8 cellular contexts compared by ENCODE assay signal in the genomic region with DNA sequence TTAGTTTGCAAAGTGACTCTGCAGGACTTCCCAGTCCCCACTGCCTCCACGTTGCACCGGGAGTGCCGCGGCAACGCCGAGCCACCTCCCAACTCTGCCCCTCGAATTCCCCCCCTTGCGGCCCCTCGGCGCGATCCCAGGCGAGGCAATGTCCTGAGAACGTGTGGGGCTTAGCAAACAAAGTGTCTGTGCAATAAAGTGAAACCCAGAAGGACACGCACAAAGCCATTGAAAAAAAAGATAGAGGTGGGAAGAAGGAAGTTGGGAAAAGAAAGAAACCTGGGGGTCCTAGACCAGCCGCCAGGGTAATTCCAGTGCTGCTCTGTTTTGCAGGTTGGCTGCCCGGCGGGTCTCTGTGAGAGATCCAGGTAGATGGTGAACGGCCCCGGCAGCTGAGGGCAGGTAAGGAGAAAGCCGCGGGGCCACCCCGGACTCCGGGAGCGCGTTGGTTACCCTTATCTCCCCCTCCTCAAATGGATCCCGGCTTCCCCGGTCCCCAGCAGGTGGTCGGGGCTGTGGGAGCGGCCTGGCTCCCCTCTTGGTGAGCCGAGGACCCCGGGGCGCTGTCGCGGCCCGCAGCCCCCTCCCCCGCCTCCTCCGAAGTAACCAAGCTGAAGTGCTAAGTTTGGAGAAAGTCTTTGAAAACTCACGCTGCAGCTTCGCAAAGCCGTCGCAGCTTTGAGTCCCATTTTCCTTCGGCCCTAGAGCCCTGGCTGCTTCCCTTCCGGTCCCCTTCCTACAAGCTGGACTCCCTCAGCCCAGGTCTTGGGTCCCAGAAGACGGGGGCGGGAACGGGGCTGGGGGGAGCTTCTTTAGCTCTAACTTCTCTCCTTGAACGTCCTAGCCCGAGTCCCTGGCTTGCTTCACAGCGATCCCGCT. TPM values are rescaled to one million over a fixed set of nuclear protein-coding genes. Genes with fewer than 3 reads are reported as not detected.
DNase-seq lines count a peak whose midpoint lies in the region; ATAC-seq and TF ChIP-seq lines count a peak whose summit lies in the region.

No MANE protein-coding gene starts in this region.

- CTCF ChIA-PET in HEK293 (lab: Yijun Ruan, JAX) = no interaction called here

- no peak for TF ChIP-seq EP300 in esophagus muscularis mucosa (IDR thresholded peaks at IDR 0.05)

- POLR2A ChIA-PET in HEK293 (lab: Yijun Ruan, JAX) = interaction anchor here (0.6 to 1.0 kb wide), 6 partner anchors 10 to 808 kb away, joined by 3 to 6 read pairs (median 4); no protein-coding TSS in a partner anchor

- H3K27ac ChIP-seq in HEK293 (ENCODE audit: extremely low read depth, low read depth, low read length) (peak overlapping the region; percentile 58), SK-N-MC (no peak overlapping the region), esophagus muscularis mucosa (replicated peaks in 1 of 4) (no peak overlapping the region), psoas muscle (no peak overlapping the region)

- peak; percentile 57 for TF ChIP-seq CTCF in HEK293 (tag by site-specific recombination; IDR thresholded peaks at IDR 0.05)
- TF ChIP-seq CTCF in esophagus muscularis mucosa (IDR thresholded peaks at IDR 0.05) = no peak
- TF ChIP-seq CTCF in psoas muscle (IDR thresholded peaks at IDR 0.05) = no peak

- intact Hi-C loops in esophagus muscularis mucosa (cut with DNase I) = no loop called here
- intact Hi-C loops in psoas muscle (cut with DNase I) = no loop called here

- ATAC-seq in psoas muscle (peak in 2 of 4 donors; percentile 40 to 50), GM18519 (IDR thresholded peaks at IDR 0.05; ENCODE audit: low FRiP score, unreplicated experiment) (no peak)

- DNase-seq in NCI-H146 (lab: John Stamatoyannopoulos, UW) (peak; percentile 44), NCI-H146 treated with DMSO at 0.1 percent for 48 hours (lab: John Stamatoyannopoulos, UW; ENCODE audit: unreplicated experiment) (no peak), SK-N-MC (ENCODE audit: low read depth, low spot score) (no peak), esophagus muscularis mucosa (ENCODE audit: extremely low spot score) (no peak), psoas muscle (peak in 1 of 2 donors; percentile 10), hypothalamus (lab: John Stamatoyannopoulos, UW) (no peak)

- H3K36me3 ChIP-seq in HEK293 (ENCODE audit: control insufficient read depth in 2 of 2, insufficient read depth in 1 of 2, low read length in 2 of 2) (peaks cover 0 to 39% of the 10 kb centered on the region in 2 experiments; a peak in 2 of 3 replicates), SK-N-MC (ENCODE audit: insufficient read depth, low read length) (peaks cover 23% of the 10 kb centered on the region; the same call in 1 of the 2 replicates), esophagus muscularis mucosa (peaks cover 0 to 17% (median 9%) of the 10 kb centered on the region in 4 donors), psoas muscle (ENCODE audit: insufficient read depth in 1 of 2, low read depth in 1 of 2) (no peaks in the 10 kb centered on the region)

- peaks cover 0 to 100% (median 69%) of the 10 kb centered on the region in 4 donors for H3K27me3 ChIP-seq in esophagus muscularis mucosa
- peaks cover 2 to 99% (median 66%) of the 10 kb centered on the region in 3 donors for H3K27me3 ChIP-seq in psoas muscle (ENCODE audit: insufficient read depth in 3 of 3, low read length in 2 of 3)

- peaks cover 2% of the 10 kb centered on the region; the same call in 1 of the 2 replicates for H3K4me1 ChIP-seq in HEK293 (ENCODE audit: control insufficient read depth, insufficient read depth, low read length)
- peaks cover 61 to 73% (median 68%) of the 10 kb centered on the region in 4 donors for H3K4me1 ChIP-seq in esophagus muscularis mucosa
- H3K4me1 ChIP-seq in psoas muscle = peaks cover 18% of the 10 kb centered on the region

- WGBS in esophagus muscularis mucosa = 16% methylated on average over 41 of the region's 50 CpGs
- WGBS in psoas muscle, 3 donors = 14 to 16% (median 15%) methylated on average over 45 to 50 of the region's 50 CpGs

- peak overlapping the region; percentile 78 for H3K9ac ChIP-seq in SK-N-MC (ENCODE audit: insufficient read length)

- TF ChIP-seq POLR2A in esophagus muscularis mucosa (IDR thresholded peaks at IDR 0.05; ENCODE audit: low read depth) = no peak

- H3K4me3 ChIP-seq in HEK293 (ENCODE audit: low read depth, low read length) (peak overlapping the region; percentile 70), SK-N-MC (peak overlapping the region; percentile 92), esophagus muscularis mucosa (peak overlapping the region; percentile 54 to 62 (median 58)), psoas muscle (peak overlapping the region; percentile 73)

- H3K9me3 ChIP-seq in HEK293 (ENCODE audit: control insufficient read depth, insufficient read depth, low read depth, low read length) (no peaks in the 10 kb centered on the region), SK-N-MC (ENCODE audit: low read depth, low read length) (no peaks in the 10 kb centered on the region), esophagus muscularis mucosa (peaks cover 0 to 7% (median 0%) of the 10 kb centered on the region in 4 donors), psoas muscle (no peaks in the 10 kb centered on the region)

TF ChIP-seq in HEK293, 187 proteins besides CTCF, POLR2A, EP300 and RAD21 (continues in another document):
- TF ChIP-seq ZNF664 (tag by site-specific recombination; IDR thresholded peaks at IDR 0.05) (no peak), ZNF677 (tag by site-specific recombination; IDR thresholded peaks at IDR 0.05) (no peak), ZNF423 (tag by site-specific recombination; IDR thresholded peaks at IDR 0.05) (no peak), ZNF335 (tag by site-specific recombination; conservative IDR thresholded peaks at IDR 0.05) (peak; percentile 89), ZNF624 (tag by site-specific recombination; IDR thresholded peaks at IDR 0.05) (no peak), KLF16 (tag by site-specific recombination; IDR thresholded peaks at IDR 0.05) (peak; percentile 46; the same call in 1 of the 2 replicates), ZNF426 (tag by site-specific recombination; IDR thresholded peaks at IDR 0.05) (no peak), GFI1B (tag by site-specific recombination; IDR thresholded peaks at IDR 0.05) (no peak), ZIC2 (tag by site-specific recombination; IDR thresholded peaks at IDR 0.05) (0 out of 2 replicates have a peak, but pooled peaks have one; percentile 24), SETDB1 (IDR thresholded peaks at IDR 0.05; ENCODE audit: insufficient read length, low read length) (no peak), ZNF394 (tag by site-specific recombination; IDR thresholded peaks at IDR 0.05; ENCODE audit: borderline replicate concordance) (no peak), ZNF112 (tag by site-specific recombination; IDR thresholded peaks at IDR 0.05) (no peak), GLIS1 (tag by site-specific recombination; IDR thresholded peaks at IDR 0.05) (peak; percentile 79), ZNF529 (tag by site-specific recombination; IDR thresholded peaks at IDR 0.05; ENCODE audit: insufficient replicate concordance) (no peak), ZNF837 (tag by site-specific recombination; IDR thresholded peaks at IDR 0.05) (no peak), ZNF169 (tag by site-specific recombination; IDR thresholded peaks at IDR 0.05) (no peak), ZSCAN23 (tag by site-specific recombination; IDR thresholded peaks at IDR 0.05) (no peak), ZNF561 (tag by site-specific recombination; IDR thresholded peaks at IDR 0.05; ENCODE audit: borderline replicate concordance) (no peak), SCRT2 (tag by site-specific recombination; IDR thresholded peaks at IDR 0.05) (no peak), ZNF416 (tag by site-specific recombination; IDR thresholded peaks at IDR 0.05) (no peak), ZNF248 (tag by site-specific recombination; IDR thresholded peaks at IDR 0.05) (no peak), ZNF19 (tag by site-specific recombination; IDR thresholded peaks at IDR 0.05; ENCODE audit: low read depth) (no peak), ZNF184 (tag by site-specific recombination; IDR thresholded peaks at IDR 0.05) (no peak)
- TF ChIP-seq, protein P1, sequence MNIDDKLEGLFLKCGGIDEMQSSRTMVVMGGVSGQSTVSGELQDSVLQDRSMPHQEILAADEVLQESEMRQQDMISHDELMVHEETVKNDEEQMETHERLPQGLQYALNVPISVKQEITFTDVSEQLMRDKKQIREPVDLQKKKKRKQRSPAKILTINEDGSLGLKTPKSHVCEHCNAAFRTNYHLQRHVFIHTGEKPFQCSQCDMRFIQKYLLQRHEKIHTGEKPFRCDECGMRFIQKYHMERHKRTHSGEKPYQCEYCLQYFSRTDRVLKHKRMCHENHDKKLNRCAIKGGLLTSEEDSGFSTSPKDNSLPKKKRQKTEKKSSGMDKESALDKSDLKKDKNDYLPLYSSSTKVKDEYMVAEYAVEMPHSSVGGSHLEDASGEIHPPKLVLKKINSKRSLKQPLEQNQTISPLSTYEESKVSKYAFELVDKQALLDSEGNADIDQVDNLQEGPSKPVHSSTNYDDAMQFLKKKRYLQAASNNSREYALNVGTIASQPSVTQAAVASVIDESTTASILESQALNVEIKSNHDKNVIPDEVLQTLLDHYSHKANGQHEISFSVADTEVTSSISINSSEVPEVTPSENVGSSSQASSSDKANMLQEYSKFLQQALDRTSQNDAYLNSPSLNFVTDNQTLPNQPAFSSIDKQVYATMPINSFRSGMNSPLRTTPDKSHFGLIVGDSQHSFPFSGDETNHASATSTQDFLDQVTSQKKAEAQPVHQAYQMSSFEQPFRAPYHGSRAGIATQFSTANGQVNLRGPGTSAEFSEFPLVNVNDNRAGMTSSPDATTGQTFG (tag by site-specific recombination; IDR thresholded peaks at IDR 0.05; ENCODE audit: borderline replicate concordance) = no peak

RNA-seq across cellular contexts. Expression of a gene that starts 0.5 kb away (rescaled TPM):
- total RNA-seq in esophagus muscularis mucosa (under 1 TPM in 1 of 4 donors, not detected in 3; 0.26 TPM), psoas muscle (not detected)
- not detected for polyA plus RNA-seq in psoas muscle
